Comparison of ENCODE assay signal across 8 cellular contexts in genomic region chr6:24775520-24776058, GRCh38. TPM values are rescaled to one million over a fixed set of nuclear protein-coding genes. Genes with fewer than 3 reads are reported as not detected.
DNase-seq lines count a peak whose midpoint lies in the region; ATAC-seq lines count a peak whose summit lies in the region.

No MANE protein-coding gene starts in this region.

- peak; percentile 16 for ATAC-seq in Right ventricle myocardium superior (ENCODE audit: poor library complexity)
- ATAC-seq in left cardiac atrium = no peak

- H3K4me3 ChIP-seq in Jurkat, Clone E6-1 (ENCODE audit: low read length) = peak overlapping the region; percentile 100
- H3K4me3 ChIP-seq in skeletal muscle cell (ENCODE audit: low read depth, low read length) = peak overlapping the region; percentile 100

- intact Hi-C loops in Right ventricle myocardium superior (cut with DNase I) = loop anchor here (10.0 kb wide), 1 partner anchor 51 kb away; no protein-coding TSS in a partner anchor
- intact Hi-C loops in left cardiac atrium (cut with DNase I) = no loop called here

- DNase-seq in Right ventricle myocardium superior (no peak), left cardiac atrium (no peak), glomerular visceral epithelial cell (ENCODE audit: extremely low spot score) (peak; percentile 41), skeletal muscle cell (ENCODE audit: low read depth) (peak; percentile 36), putamen (ENCODE audit: low spot score) (no peak), NOMO-1 treated with DMSO at 0.1 percent for 48 hours (lab: John Stamatoyannopoulos, UW; ENCODE audit: unreplicated experiment) (no peak)
- DNase-seq in Jurkat, Clone E6-1 (ENCODE audit: low read depth, low spot score) = no peak
- DNase-seq in activated effector memory CD4-positive, alpha-beta T cell treated with Interleukin-2 at 50 U/mL for 16 hours = peak; percentile 14

RNA-seq across cellular contexts. Expression of gene GMNN, which starts 0.9 kb away (rescaled TPM):
- 7.1 TPM for total RNA-seq in Right ventricle myocardium superior
- total RNA-seq in left cardiac atrium = 10 to 100 TPM in 1 of 2 donors, 1 to 10 TPM in 1; 6.3 to 10.5 TPM
- 128 TPM for polyA plus RNA-seq in Jurkat, Clone E6-1 (2012; ENCODE audit: insufficient read depth, insufficient read length)

RNA-seq across cellular contexts. Expression of gene ARMH2, which starts 23.1 kb away (rescaled TPM):
- total RNA-seq in Right ventricle myocardium superior (not detected), left cardiac atrium (not detected)
- polyA plus RNA-seq in Jurkat, Clone E6-1 (2012; ENCODE audit: insufficient read depth, insufficient read length) = not detected

RNA-seq across cellular contexts. Expression of gene C6orf62, which starts 56.6 kb away (rescaled TPM):
- total RNA-seq in Right ventricle myocardium superior = 37.6 TPM
- total RNA-seq in left cardiac atrium = 10 to 100 TPM; 58.1 to 67.0 TPM
- 70.1 TPM for polyA plus RNA-seq in Jurkat, Clone E6-1 (2012; ENCODE audit: insufficient read depth, insufficient read length)

Comparison
In these comparisons a context has a peak if more than half of its experiments do, and no peak if none do; other contexts are left out.
1. DNase-seq: peak in activated effector memory CD4-positive, alpha-beta T cell treated with Interleukin-2 at 50 U/mL for 16 hours (single experiment), glomerular visceral epithelial cell (single experiment) and skeletal muscle cell (single experiment); none in Right ventricle myocardium superior (single experiment), left cardiac atrium (single experiment), Jurkat, Clone E6-1 (single experiment), putamen (single experiment) and NOMO-1 treated with DMSO at 0.1 percent for 48 hours (single experiment).